ENCODE assay signal across 31 cellular contexts in genomic region chr2:164474873-164475272, GRCh38.
"Had no signal": no experiment of that assay in that cellular context is flagged by ENCODE, and none has a peak within 500 bp of the region (broad histone marks: within the 10 kb centered on the region; RNA-seq: fewer than 3 reads in every experiment).

No MANE protein-coding gene starts in this region.

- DNase-seq: Karpas-422, Kasumi-1, MG63, MM.1S, MV-4-11, NCI-H1048, NCI-H1092, NCI-H1092 treated with DMSO at 0.1 percent for 48 hours, NCI-H1417 treated with DMSO at 0.1 percent for 48 hours, NCI-H1436, NCI-H1436 treated with DMSO at 0.1 percent for 48 hours, NCI-H146, NCI-H1694, NCI-H1694 treated with DMSO at 0.1 percent for 48 hours, NCI-H187, NCI-H187 treated with DMSO at 0.1 percent for 48 hours, NCI-H2029, NCI-H2029 treated with DMSO at 0.1 percent for 48 hours, NCI-H2081, NCI-H2081 treated with DMSO at 0.1 percent for 48 hours, NCI-H2107, NCI-H2171, NCI-H2171 treated with DMSO at 0.1 percent for 48 hours, NCI-H2227 treated with DMSO at 0.1 percent for 48 hours, NCI-H226, NCI-H345, NCI-H446, NCI-H446 treated with DMSO at 0.1 percent for 48 hours, NCI-H510A, NCI-H510A treated with DMSO at 0.1 percent for 48 hours, NCI-H524 treated with DMSO at 0.1 percent for 48 hours had no signal

- H3K36me3 ChIP-seq: MG63 had no signal

- H3K4me3 ChIP-seq: MG63 had no signal

- H3K27me3 ChIP-seq: MG63 had no signal

- H3K9me3 ChIP-seq: MG63 had no signal
